Comparison of ENCODE assay signal across 8 cellular contexts in the genomic region with DNA sequence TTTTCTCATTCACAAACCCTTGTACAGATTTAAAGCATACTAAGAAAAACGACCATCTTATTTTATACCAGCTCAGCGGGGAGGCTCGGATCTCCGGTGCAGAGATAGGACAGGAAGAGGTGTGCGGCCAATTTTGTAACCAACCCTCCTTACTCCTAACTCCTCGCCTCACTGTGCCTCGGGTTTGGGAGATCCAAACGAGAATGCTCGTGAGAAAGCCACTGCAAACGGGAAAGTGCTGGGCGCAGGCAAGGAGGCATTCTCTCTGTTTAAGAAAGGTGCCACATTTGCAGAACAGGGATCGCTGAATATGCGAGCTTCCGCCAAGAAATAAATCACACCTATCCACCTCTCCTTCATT. TPM values are rescaled to one million over a fixed set of nuclear protein-coding genes. Genes with fewer than 3 reads are reported as not detected.
A peak's percentile ranks its signal among the peaks of the same experiment; 100 is the strongest.
DNase-seq lines count a peak whose midpoint lies in the region; ATAC-seq and TF ChIP-seq lines count a peak whose summit lies in the region.

No MANE protein-coding gene starts in this region.

- DNase-seq in BE2C (no peak), WERI-Rb-1 (no peak), germinal center (ENCODE audit: low spot score) (peak; percentile 10), skeletal muscle cell (ENCODE audit: low read depth) (no peak), mesenteric fat pad (ENCODE audit: low spot score) (no peak)

- no peaks in the 10 kb centered on the region for H3K4me1 ChIP-seq in BE2C

- H3K27me3 ChIP-seq in BE2C (no peaks in the 10 kb centered on the region), WERI-Rb-1 (ENCODE audit: insufficient read depth, low read depth, severe bottlenecking) (no peaks in the 10 kb centered on the region)

- peak overlapping the region; percentile 70 for H3K4me3 ChIP-seq in BE2C (ENCODE audit: low read depth, low read length)
- peak overlapping the region; percentile 94 for H3K4me3 ChIP-seq in WERI-Rb-1 (ENCODE audit: low read depth, low read length)
- H3K4me3 ChIP-seq in skeletal muscle cell (ENCODE audit: low read depth, low read length), result peak overlapping the region; percentile 93

- no peak for TF ChIP-seq CTCF in BE2C (IDR thresholded peaks at IDR 0.05; ENCODE audit: low read depth, low read length)
- no peak for TF ChIP-seq CTCF in WERI-Rb-1 (IDR thresholded peaks at IDR 0.05; ENCODE audit: low read depth, low read length)

- ATAC-seq in GM21447 (IDR thresholded peaks at IDR 0.05; ENCODE audit: unreplicated experiment) (peak; percentile 1), GM18870 (IDR thresholded peaks at IDR 0.05; ENCODE audit: unreplicated experiment) (no peak), GM19328 (IDR thresholded peaks at IDR 0.05; ENCODE audit: unreplicated experiment) (no peak)

- H3K36me3 ChIP-seq in BE2C (no peaks in the 10 kb centered on the region), WERI-Rb-1 (peaks cover 18% of the 10 kb centered on the region)

- H3K9me3 ChIP-seq in BE2C (no peaks in the 10 kb centered on the region), WERI-Rb-1 (ENCODE audit: severe bottlenecking) (no peaks in the 10 kb centered on the region)

- no peak overlapping the region; the same call in 1 of the 2 replicates for H3K27ac ChIP-seq in WERI-Rb-1

RNA-seq across cellular contexts. Expression of gene KDSR, which starts 1.1 kb away (rescaled TPM):
- 11.0 TPM for polyA plus RNA-seq in BE2C (2012; ENCODE audit: insufficient read depth, insufficient read length, low read depth)
- total RNA-seq in mesenteric fat pad, result 55.6 TPM

RNA-seq across cellular contexts. Expression of gene BCL2, which starts 46.3 kb away (rescaled TPM):
- polyA plus RNA-seq in BE2C (2012; ENCODE audit: insufficient read depth, insufficient read length, low read depth), result 15.4 TPM
- 58.7 TPM for total RNA-seq in mesenteric fat pad

RNA-seq across cellular contexts. Expression of gene VPS4B, which starts 56.4 kb away (rescaled TPM):
- polyA plus RNA-seq in BE2C (2012; ENCODE audit: insufficient read depth, insufficient read length, low read depth), result 21.2 TPM
- total RNA-seq in mesenteric fat pad, result 47.9 TPM
